Comparison of ENCODE assay signal across 8 cellular contexts in genomic region chr17:2040942-2041560, GRCh38. TPM values are rescaled to one million over a fixed set of nuclear protein-coding genes. Genes with fewer than 3 reads are reported as not detected.
DNase-seq lines count a peak whose midpoint lies in the region; ATAC-seq and TF ChIP-seq lines count a peak whose summit lies in the region.

No MANE protein-coding gene starts in this region.

- H3K36me3 ChIP-seq in A673 (ENCODE audit: insufficient read depth, low read length, poor library complexity, severe bottlenecking), result peaks cover 21% of the 10 kb centered on the region
- peaks cover 14% of the 10 kb centered on the region for H3K36me3 ChIP-seq in HUES48 (ENCODE audit: control insufficient read depth, insufficient read depth, low read length)
- H3K36me3 ChIP-seq in mammary epithelial cell (ENCODE audit: insufficient read depth, low read length), result peaks cover 7% of the 10 kb centered on the region
- H3K36me3 ChIP-seq in muscle layer of duodenum (ENCODE audit: control insufficient read depth in 1 of 2, insufficient read depth in 2 of 2, low read length in 2 of 2), result peaks cover 9 to 52% of the 10 kb centered on the region in 2 donors

- POLR2A ChIA-PET in A673 (lab: Charles Lee; ENCODE audit: low non-redundant PET), result interaction anchor here (0.7 kb wide), 1 partner anchor 441 kb away, joined by 4 read pairs; no protein-coding TSS in a partner anchor

- H3K27ac ChIP-seq in A673 (ENCODE audit: low read depth, low read length, poor library complexity, severe bottlenecking), result peak overlapping the region; percentile 67
- H3K27ac ChIP-seq in HUES48 (ENCODE audit: low read depth, low read length), result peak overlapping the region; percentile 28
- peak overlapping the region; percentile 87 for H3K27ac ChIP-seq in mammary epithelial cell (ENCODE audit: insufficient read depth, low read depth, low read length)
- H3K27ac ChIP-seq in muscle layer of duodenum (ENCODE audit: low read length), result no peak overlapping the region

- H3K9ac ChIP-seq in HUES48 (ENCODE audit: low read depth, low read length) (no peak overlapping the region), mammary epithelial cell (ENCODE audit: insufficient read depth, low read length) (peak overlapping the region; percentile 96)

- peaks cover 28% of the 10 kb centered on the region for H3K79me2 ChIP-seq in mammary epithelial cell (ENCODE audit: insufficient read depth, low read length)

- dilution Hi-C loops in mammary epithelial cell (cut with HindIII; ENCODE audit: low sequenced_read_pairs), result loop anchor here (5.0 kb wide), 2 partner anchors 44 to 99 kb away; no protein-coding TSS in a partner anchor

- in situ Hi-C loops in mammary epithelial cell (cut with MboI; ENCODE audit: low sequenced_read_pairs in 2 of 2), result loop anchor here in 1 of 2 donors (25.0 kb wide), 1 partner anchor 329 kb away; the partner anchor contains the start of genes TLCD2 and WDR81

- H3K27me3 ChIP-seq in A673 (replicated peaks; ENCODE audit: insufficient read depth, low read depth, low read length, poor library complexity), result no peaks in the 10 kb centered on the region
- H3K27me3 ChIP-seq in HUES48 (ENCODE audit: control insufficient read depth, insufficient read depth, low read length), result peaks cover 6% of the 10 kb centered on the region; the same call in 1 of the 2 replicates
- no peaks in the 10 kb centered on the region for H3K27me3 ChIP-seq in mammary epithelial cell (ENCODE audit: insufficient read depth, low read length)
- H3K27me3 ChIP-seq in muscle layer of duodenum (ENCODE audit: low read depth, low read length), result no peaks in the 10 kb centered on the region

- WGBS in mammary epithelial cell (ENCODE audit: low coverage, missing lambda C conversion rate), result 52% methylated on average over 10 of the region's 16 CpGs

- intact Hi-C loops in A673 (cut with micrococcal nuclease; ENCODE audit: unreplicated experiment) (loop anchor here (5.0 kb wide), 2 partner anchors 134 to 324 kb away; no protein-coding TSS in a partner anchor), mammary epithelial cell (cut with micrococcal nuclease) (loop anchor here (10.0 kb wide), 1 partner anchor 364 kb away; the partner anchor contains the start of gene MNT)

- peak overlapping the region; percentile 86 for H2AFZ ChIP-seq in mammary epithelial cell (ENCODE audit: low read depth, low read length)

- peak overlapping the region; percentile 73 for H3K4me3 ChIP-seq in A673 (ENCODE audit: low read depth, low read length, poor library complexity, severe bottlenecking)
- H3K4me3 ChIP-seq in HUES48 (ENCODE audit: low read depth, low read length), result peak overlapping the region; percentile 90
- H3K4me3 ChIP-seq in mammary epithelial cell (replicated peaks in 1 of 3; ENCODE audit: insufficient read depth in 1 of 3, low read depth in 2 of 3, low read length in 3 of 3), result peak overlapping the region; percentile 68 to 85 (median 74)
- H3K4me3 ChIP-seq in muscle layer of duodenum (ENCODE audit: low read depth in 1 of 2, low read length in 2 of 2), result peak overlapping the region; percentile 9 to 82

- no TSS peak for BruUV-seq in A673 (replicated peaks; lab: Mats Ljungman, UMichigan)
- BruUV-seq in mammary epithelial cell (replicated peaks; lab: Mats Ljungman, UMichigan), result no TSS peak

- no peak for ATAC-seq in GM21723 (IDR thresholded peaks at IDR 0.05; ENCODE audit: unreplicated experiment)
- ATAC-seq in GM19395 (IDR thresholded peaks at IDR 0.05; ENCODE audit: unreplicated experiment), result no peak
- no peak for ATAC-seq in HG03378 (IDR thresholded peaks at IDR 0.05; ENCODE audit: unreplicated experiment)

- H4K20me1 ChIP-seq in mammary epithelial cell (ENCODE audit: insufficient read depth, low read length), result no peaks in the 10 kb centered on the region

- DNase-seq in A673 (ENCODE audit: low spot score) (no peak), mammary epithelial cell (no peak), AML-193 (lab: John Stamatoyannopoulos, UW) (no peak)

- CTCF ChIA-PET in A673 (lab: Charles Lee) (interaction anchor here (1.3 kb wide), 1 partner anchor 132 kb away, joined by 4 read pairs; no protein-coding TSS in a partner anchor), mammary epithelial cell (lab: Charles Lee; ENCODE audit: low non-redundant PET) (no interaction called here)

- TF ChIP-seq CTCF in A673 (conservative IDR thresholded peaks at IDR 0.05; ENCODE audit: low read depth, low read length) (no peak), mammary epithelial cell (conservative IDR thresholded peaks at IDR 0.05 in 1 of 2, IDR thresholded peaks at IDR 0.05 in 1 of 2; ENCODE audit: extremely low read depth in 1 of 2, insufficient read depth in 1 of 2, low read depth in 1 of 2, low read length in 2 of 2) (no peak)

- peaks cover 13% of the 10 kb centered on the region for H3K4me1 ChIP-seq in A673 (ENCODE audit: insufficient read depth, low read length, poor library complexity, severe bottlenecking)
- H3K4me1 ChIP-seq in HUES48 (ENCODE audit: control insufficient read depth, insufficient read depth, low read length), result 0 out of 2 replicates have a peak, but pooled peaks cover 3% of the 10 kb centered on the region
- peaks cover 31% of the 10 kb centered on the region for H3K4me1 ChIP-seq in mammary epithelial cell (ENCODE audit: insufficient read depth, low read length)
- peaks cover 10 to 29% of the 10 kb centered on the region in 2 donors for H3K4me1 ChIP-seq in muscle layer of duodenum (ENCODE audit: control insufficient read depth in 1 of 2, insufficient read depth in 2 of 2, low read length in 2 of 2)

- peak overlapping the region; percentile 100 for H3K4me2 ChIP-seq in mammary epithelial cell (ENCODE audit: insufficient read depth, low read depth, low read length)

- H3K9me3 ChIP-seq in A673 (ENCODE audit: low read depth, low read length, poor library complexity, severe bottlenecking) (no peaks in the 10 kb centered on the region), HUES48 (ENCODE audit: control insufficient read depth, insufficient read depth, low read length) (no peaks in the 10 kb centered on the region), mammary epithelial cell (replicated peaks; ENCODE audit: insufficient read depth, low read length) (no peaks in the 10 kb centered on the region), muscle layer of duodenum (ENCODE audit: control insufficient read depth in 1 of 2, low read length in 2 of 2) (no peaks in the 10 kb centered on the region)

RNA-seq across cellular contexts. Expression of gene OVCA2, which starts 0.8 kb away (rescaled TPM):
- total RNA-seq in A673 (2021) (30.7 and 33.1 TPM in 2 replicates), mammary epithelial cell (10 to 100 TPM; 44.1 to 65.7 TPM)
- 68.4 TPM for polyA plus RNA-seq in mammary epithelial cell
- polyA minus RNA-seq in mammary epithelial cell, result 28.3 TPM

RNA-seq across cellular contexts. Expression of gene DPH1, which starts 11.1 kb away (rescaled TPM):
- total RNA-seq in A673 (2021) (51.1 and 60.8 TPM in 2 replicates), mammary epithelial cell (10 to 100 TPM; 29.0 to 36.2 TPM)
- polyA plus RNA-seq in mammary epithelial cell, result 27.4 TPM
- 64.4 TPM for polyA minus RNA-seq in mammary epithelial cell

RNA-seq across cellular contexts. Expression of gene HIC1, which starts 13.9 kb away (rescaled TPM):
- 0.84 and 1.5 TPM in 2 replicates for total RNA-seq in A673 (2021)
- total RNA-seq in mammary epithelial cell, result 1 to 10 TPM in 1 of 2 donors, under 1 TPM in 1; 0.67 to 1.3 TPM
- polyA plus RNA-seq in mammary epithelial cell, result 0.20 TPM
- not detected for polyA minus RNA-seq in mammary epithelial cell

RNA-seq across cellular contexts. Expression of gene RTN4RL1, which starts 15.9 kb away (rescaled TPM):
- total RNA-seq in A673 (2021) (0.80 and 1.0 TPM in 2 replicates), mammary epithelial cell (1 to 10 TPM in 1 of 2 donors, under 1 TPM in 1; under 0.01 to 5.7 TPM)
- polyA plus RNA-seq in mammary epithelial cell, result 2.5 TPM
- 1.6 TPM for polyA minus RNA-seq in mammary epithelial cell
